ENCODE assay signal across 7 cellular contexts in the genomic region with DNA sequence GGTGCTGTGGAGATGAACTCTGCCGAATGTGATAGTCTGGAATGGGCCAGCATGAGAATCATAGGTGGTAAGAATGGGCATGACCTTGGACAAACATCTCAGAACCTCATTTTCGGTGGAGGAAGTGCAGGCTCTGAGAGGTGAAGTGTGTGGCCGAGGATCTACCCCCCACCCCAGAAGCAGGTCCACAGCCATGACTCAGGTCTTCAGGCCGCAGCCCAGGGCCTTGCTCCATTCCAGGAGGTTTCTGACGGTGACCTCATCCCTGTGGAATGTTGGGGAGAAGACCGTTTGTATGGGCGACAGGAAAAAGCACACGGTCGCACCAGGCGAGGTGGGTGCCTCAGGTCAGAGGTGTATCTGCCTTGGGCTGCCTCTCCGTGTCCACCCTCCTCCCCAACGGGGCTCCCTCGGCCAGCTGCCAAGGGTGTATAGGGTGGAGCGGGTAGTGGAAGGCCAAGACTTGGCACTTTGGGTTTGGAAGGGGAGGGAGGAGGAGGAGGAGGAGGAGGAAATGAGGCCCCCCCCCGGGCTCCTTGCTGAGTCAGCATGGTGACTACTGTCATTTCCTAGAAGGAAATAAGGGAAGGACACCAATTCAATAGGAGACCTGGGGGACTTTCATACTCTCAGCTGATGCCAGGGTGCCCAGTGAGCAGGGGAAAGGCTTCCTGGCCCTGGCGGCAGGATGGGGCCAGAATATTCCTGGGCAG.
DNase-seq lines count a peak whose midpoint lies in the region; ATAC-seq and TF ChIP-seq lines count a peak whose summit lies in the region.

No MANE protein-coding gene starts in this region.

- TF ChIP-seq CTCF in choroid plexus epithelial cell (conservative IDR thresholded peaks at IDR 0.05; ENCODE audit: low read depth, low read length) (no peak), upper lobe of left lung (IDR thresholded peaks at IDR 0.05) (peak in 1 of 6 experiments; percentile 18)
- TF ChIP-seq CTCF in activated CD8-positive, alpha-beta T cell treated with anti-CD3 and anti-CD28 coated beads for 36 hours (IDR thresholded peaks at IDR 0.05), result no peak

- intact Hi-C loops in activated CD8-positive, alpha-beta T cell treated with anti-CD3 and anti-CD28 coated beads for 36 hours (cut with micrococcal nuclease), result no loop called here

- H3K9me3 ChIP-seq in upper lobe of left lung, result no peaks in the 10 kb centered on the region

- H3K27me3 ChIP-seq in upper lobe of left lung, result no peaks in the 10 kb centered on the region

- peak in 1 of 4 donors; percentile 8 for TF ChIP-seq EP300 in upper lobe of left lung (IDR thresholded peaks at IDR 0.05)

- H3K4me3 Mint-ChIP-seq in activated CD8-positive, alpha-beta T cell treated with anti-CD3 and anti-CD28 coated beads for 36 hours, result no peak overlapping the region

- H3K27me3 Mint-ChIP-seq in activated CD8-positive, alpha-beta T cell treated with anti-CD3 and anti-CD28 coated beads for 36 hours, result no peaks in the 10 kb centered on the region

- WGBS in upper lobe of left lung, 2 donors, result 32 to 54% methylated on average over 6 to 16 of the region's 16 CpGs

- TF ChIP-seq POLR2A in upper lobe of left lung (IDR thresholded peaks at IDR 0.05), result no peak

- CTCF ChIA-PET in activated CD8-positive, alpha-beta T cell treated with anti-CD3 and anti-CD28 coated beads for 36 hours (lab: Charles Lee), result no interaction called here

- no peaks in the 10 kb centered on the region for H3K36me3 Mint-ChIP-seq in activated CD8-positive, alpha-beta T cell treated with anti-CD3 and anti-CD28 coated beads for 36 hours (ENCODE audit: low read depth)

- DNase-seq in HuH-7 (ENCODE audit: low spot score), result peak; percentile 73
- peak; percentile 94 for DNase-seq in choroid plexus epithelial cell (ENCODE audit: low read depth)
- DNase-seq in left lobe of liver (ENCODE audit: low spot score), result no peak
- peak in 1 of 2 donors; percentile 87 for DNase-seq in upper lobe of left lung
- DNase-seq in GDM1 (lab: John Stamatoyannopoulos, UW), result no peak
- no peak for DNase-seq in activated CD8-positive, alpha-beta T cell treated with anti-CD3 and anti-CD28 coated beads for 36 hours

- H3K27ac Mint-ChIP-seq in activated CD8-positive, alpha-beta T cell treated with anti-CD3 and anti-CD28 coated beads for 36 hours, result no peak overlapping the region

- no peaks in the 10 kb centered on the region for H3K36me3 ChIP-seq in upper lobe of left lung

- peaks cover 16 to 29% (median 18%) of the 10 kb centered on the region in 4 donors for H3K4me1 ChIP-seq in upper lobe of left lung

- no peaks in the 10 kb centered on the region for H3K9me3 Mint-ChIP-seq in activated CD8-positive, alpha-beta T cell treated with anti-CD3 and anti-CD28 coated beads for 36 hours

- H3K27ac ChIP-seq in upper lobe of left lung, result peak overlapping the region; percentile 65 to 79 (median 76)

- no peaks in the 10 kb centered on the region for H3K4me1 Mint-ChIP-seq in activated CD8-positive, alpha-beta T cell treated with anti-CD3 and anti-CD28 coated beads for 36 hours (ENCODE audit: low read depth)

- ATAC-seq in left lobe of liver, result peak; percentile 7
- ATAC-seq in upper lobe of left lung (ENCODE audit: low FRiP score in 2 of 2), result peak; percentile 86 to 91
- no peak for ATAC-seq in HG03039 (IDR thresholded peaks at IDR 0.05; ENCODE audit: unreplicated experiment)
- no peak for ATAC-seq in activated CD8-positive, alpha-beta T cell treated with anti-CD3 and anti-CD28 coated beads for 36 hours

- H3K4me3 ChIP-seq in choroid plexus epithelial cell (ENCODE audit: low read depth, low read length) (no peak overlapping the region), upper lobe of left lung (no peak overlapping the region)

- POLR2A ChIA-PET in activated CD8-positive, alpha-beta T cell treated with anti-CD3 and anti-CD28 coated beads for 36 hours (lab: Charles Lee), result no interaction called here

Comparison
In these comparisons a context has a peak if more than half of its experiments do, and no peak if none do; other contexts are left out.
1. DNase-seq: peak in HuH-7 (single experiment) and choroid plexus epithelial cell (single experiment); none in left lobe of liver (single experiment), GDM1 (single experiment) and activated CD8-positive, alpha-beta T cell treated with anti-CD3 and anti-CD28 coated beads for 36 hours (single experiment).
2. ATAC-seq: peak in left lobe of liver (single experiment) and upper lobe of left lung (2 of 2); none in HG03039 (single experiment) and activated CD8-positive, alpha-beta T cell treated with anti-CD3 and anti-CD28 coated beads for 36 hours (single experiment).